1 cellular context compared by ENCODE assay signal in the genomic region with DNA sequence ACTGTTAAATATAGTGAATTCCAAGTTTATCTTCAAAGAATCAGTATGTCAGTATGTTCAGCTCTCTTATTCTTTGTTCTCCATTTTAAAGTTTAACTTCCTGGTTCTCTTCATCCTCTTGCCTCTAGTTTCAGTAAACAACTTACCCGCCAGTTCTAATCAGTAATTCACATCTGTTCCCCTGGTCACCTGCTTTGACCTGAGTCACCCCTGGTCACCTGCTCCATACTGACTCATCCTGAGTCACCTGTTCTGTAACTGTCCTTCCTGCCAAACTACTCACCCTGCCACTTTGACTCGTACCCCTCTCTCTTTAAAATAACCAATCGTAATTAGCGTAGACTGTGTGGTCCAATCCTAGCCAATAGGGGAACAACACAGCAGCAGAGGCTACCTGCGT.
TF ChIP-seq lines count a peak whose summit lies in the region.

No MANE protein-coding gene starts in this region.

TF ChIP-seq in HepG2, 621 proteins besides CTCF, POLR2A, EP300 and RAD21 (continued from another document and continues in another):
- no peak for TF ChIP-seq HES4 (CRISPR knock-in tag; IDR thresholded peaks at IDR 0.05; ENCODE audit: borderline replicate concordance)
- no peak for TF ChIP-seq MBNL3 (CRISPR knock-in tag; conservative IDR thresholded peaks at IDR 0.05)
- TF ChIP-seq, protein P1, sequence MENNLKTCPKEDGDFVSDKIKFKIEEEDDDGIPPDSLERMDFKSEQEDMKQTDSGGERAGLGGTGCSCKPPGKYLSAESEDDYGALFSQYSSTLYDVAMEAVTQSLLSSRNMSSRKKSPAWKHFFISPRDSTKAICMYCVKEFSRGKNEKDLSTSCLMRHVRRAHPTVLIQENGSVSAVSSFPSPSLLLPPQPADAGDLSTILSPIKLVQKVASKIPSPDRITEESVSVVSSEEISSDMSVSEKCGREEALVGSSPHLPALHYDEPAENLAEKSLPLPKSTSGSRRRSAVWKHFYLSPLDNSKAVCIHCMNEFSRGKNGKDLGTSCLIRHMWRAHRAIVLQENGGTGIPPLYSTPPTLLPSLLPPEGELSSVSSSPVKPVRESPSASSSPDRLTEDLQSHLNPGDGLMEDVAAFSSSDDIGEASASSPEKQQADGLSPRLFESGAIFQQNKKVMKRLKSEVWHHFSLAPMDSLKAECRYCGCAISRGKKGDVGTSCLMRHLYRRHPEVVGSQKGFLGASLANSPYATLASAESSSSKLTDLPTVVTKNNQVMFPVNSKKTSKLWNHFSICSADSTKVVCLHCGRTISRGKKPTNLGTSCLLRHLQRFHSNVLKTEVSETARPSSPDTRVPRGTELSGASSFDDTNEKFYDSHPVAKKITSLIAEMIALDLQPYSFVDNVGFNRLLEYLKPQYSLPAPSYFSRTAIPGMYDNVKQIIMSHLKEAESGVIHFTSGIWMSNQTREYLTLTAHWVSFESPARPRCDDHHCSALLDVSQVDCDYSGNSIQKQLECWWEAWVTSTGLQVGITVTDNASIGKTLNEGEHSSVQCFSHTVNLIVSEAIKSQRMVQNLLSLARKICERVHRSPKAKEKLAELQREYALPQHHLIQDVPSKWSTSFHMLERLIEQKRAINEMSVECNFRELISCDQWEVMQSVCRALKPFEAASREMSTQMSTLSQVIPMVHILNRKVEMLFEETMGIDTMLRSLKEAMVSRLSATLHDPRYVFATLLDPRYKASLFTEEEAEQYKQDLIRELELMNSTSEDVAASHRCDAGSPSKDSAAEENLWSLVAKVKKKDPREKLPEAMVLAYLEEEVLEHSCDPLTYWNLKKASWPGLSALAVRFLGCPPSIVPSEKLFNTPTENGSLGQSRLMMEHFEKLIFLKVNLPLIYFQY (CRISPR knock-in tag; IDR thresholded peaks at IDR 0.05; ENCODE audit: borderline replicate concordance), result no peak
- TF ChIP-seq ZNF12 (CRISPR knock-in tag; IDR thresholded peaks at IDR 0.05), result no peak
- no peak for TF ChIP-seq RXRB (CRISPR knock-in tag; IDR thresholded peaks at IDR 0.05; ENCODE audit: borderline replicate concordance)
- no peak for TF ChIP-seq PRMT3 (CRISPR knock-in tag; IDR thresholded peaks at IDR 0.05; ENCODE audit: borderline replicate concordance, low read depth)
- TF ChIP-seq, protein P2, sequence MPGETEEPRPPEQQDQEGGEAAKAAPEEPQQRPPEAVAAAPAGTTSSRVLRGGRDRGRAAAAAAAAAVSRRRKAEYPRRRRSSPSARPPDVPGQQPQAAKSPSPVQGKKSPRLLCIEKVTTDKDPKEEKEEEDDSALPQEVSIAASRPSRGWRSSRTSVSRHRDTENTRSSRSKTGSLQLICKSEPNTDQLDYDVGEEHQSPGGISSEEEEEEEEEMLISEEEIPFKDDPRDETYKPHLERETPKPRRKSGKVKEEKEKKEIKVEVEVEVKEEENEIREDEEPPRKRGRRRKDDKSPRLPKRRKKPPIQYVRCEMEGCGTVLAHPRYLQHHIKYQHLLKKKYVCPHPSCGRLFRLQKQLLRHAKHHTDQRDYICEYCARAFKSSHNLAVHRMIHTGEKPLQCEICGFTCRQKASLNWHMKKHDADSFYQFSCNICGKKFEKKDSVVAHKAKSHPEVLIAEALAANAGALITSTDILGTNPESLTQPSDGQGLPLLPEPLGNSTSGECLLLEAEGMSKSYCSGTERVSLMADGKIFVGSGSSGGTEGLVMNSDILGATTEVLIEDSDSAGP (CRISPR knock-in tag; IDR thresholded peaks at IDR 0.05; ENCODE audit: borderline replicate concordance), result no peak
- TF ChIP-seq, protein P3, sequence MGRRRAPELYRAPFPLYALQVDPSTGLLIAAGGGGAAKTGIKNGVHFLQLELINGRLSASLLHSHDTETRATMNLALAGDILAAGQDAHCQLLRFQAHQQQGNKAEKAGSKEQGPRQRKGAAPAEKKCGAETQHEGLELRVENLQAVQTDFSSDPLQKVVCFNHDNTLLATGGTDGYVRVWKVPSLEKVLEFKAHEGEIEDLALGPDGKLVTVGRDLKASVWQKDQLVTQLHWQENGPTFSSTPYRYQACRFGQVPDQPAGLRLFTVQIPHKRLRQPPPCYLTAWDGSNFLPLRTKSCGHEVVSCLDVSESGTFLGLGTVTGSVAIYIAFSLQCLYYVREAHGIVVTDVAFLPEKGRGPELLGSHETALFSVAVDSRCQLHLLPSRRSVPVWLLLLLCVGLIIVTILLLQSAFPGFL (CRISPR knock-in tag; IDR thresholded peaks at IDR 0.05), result no peak
- TF ChIP-seq, protein P4, sequence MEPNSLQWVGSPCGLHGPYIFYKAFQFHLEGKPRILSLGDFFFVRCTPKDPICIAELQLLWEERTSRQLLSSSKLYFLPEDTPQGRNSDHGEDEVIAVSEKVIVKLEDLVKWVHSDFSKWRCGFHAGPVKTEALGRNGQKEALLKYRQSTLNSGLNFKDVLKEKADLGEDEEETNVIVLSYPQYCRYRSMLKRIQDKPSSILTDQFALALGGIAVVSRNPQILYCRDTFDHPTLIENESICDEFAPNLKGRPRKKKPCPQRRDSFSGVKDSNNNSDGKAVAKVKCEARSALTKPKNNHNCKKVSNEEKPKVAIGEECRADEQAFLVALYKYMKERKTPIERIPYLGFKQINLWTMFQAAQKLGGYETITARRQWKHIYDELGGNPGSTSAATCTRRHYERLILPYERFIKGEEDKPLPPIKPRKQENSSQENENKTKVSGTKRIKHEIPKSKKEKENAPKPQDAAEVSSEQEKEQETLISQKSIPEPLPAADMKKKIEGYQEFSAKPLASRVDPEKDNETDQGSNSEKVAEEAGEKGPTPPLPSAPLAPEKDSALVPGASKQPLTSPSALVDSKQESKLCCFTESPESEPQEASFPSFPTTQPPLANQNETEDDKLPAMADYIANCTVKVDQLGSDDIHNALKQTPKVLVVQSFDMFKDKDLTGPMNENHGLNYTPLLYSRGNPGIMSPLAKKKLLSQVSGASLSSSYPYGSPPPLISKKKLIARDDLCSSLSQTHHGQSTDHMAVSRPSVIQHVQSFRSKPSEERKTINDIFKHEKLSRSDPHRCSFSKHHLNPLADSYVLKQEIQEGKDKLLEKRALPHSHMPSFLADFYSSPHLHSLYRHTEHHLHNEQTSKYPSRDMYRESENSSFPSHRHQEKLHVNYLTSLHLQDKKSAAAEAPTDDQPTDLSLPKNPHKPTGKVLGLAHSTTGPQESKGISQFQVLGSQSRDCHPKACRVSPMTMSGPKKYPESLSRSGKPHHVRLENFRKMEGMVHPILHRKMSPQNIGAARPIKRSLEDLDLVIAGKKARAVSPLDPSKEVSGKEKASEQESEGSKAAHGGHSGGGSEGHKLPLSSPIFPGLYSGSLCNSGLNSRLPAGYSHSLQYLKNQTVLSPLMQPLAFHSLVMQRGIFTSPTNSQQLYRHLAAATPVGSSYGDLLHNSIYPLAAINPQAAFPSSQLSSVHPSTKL (CRISPR knock-in tag; IDR thresholded peaks at IDR 0.05), result peak; percentile 49
- TF ChIP-seq FOXJ3 (CRISPR knock-in tag; IDR thresholded peaks at IDR 0.05; ENCODE audit: borderline replicate concordance), result no peak
- no peak for TF ChIP-seq ARNT2 (CRISPR knock-in tag; IDR thresholded peaks at IDR 0.05; ENCODE audit: low read depth)
- no peak for TF ChIP-seq KAT8 (CRISPR knock-in tag; IDR thresholded peaks at IDR 0.05)
- TF ChIP-seq ZNF430 (CRISPR knock-in tag; IDR thresholded peaks at IDR 0.05), result no peak
- peak; percentile 51 for TF ChIP-seq MED1 (CRISPR knock-in tag; IDR thresholded peaks at IDR 0.05)
- TF ChIP-seq ZSCAN22 (CRISPR knock-in tag; IDR thresholded peaks at IDR 0.05), result no peak
- no peak for TF ChIP-seq RXRA (CRISPR knock-in tag; IDR thresholded peaks at IDR 0.05)
- no peak for TF ChIP-seq ZNF777 (CRISPR knock-in tag; IDR thresholded peaks at IDR 0.05)
- TF ChIP-seq, protein P5, sequence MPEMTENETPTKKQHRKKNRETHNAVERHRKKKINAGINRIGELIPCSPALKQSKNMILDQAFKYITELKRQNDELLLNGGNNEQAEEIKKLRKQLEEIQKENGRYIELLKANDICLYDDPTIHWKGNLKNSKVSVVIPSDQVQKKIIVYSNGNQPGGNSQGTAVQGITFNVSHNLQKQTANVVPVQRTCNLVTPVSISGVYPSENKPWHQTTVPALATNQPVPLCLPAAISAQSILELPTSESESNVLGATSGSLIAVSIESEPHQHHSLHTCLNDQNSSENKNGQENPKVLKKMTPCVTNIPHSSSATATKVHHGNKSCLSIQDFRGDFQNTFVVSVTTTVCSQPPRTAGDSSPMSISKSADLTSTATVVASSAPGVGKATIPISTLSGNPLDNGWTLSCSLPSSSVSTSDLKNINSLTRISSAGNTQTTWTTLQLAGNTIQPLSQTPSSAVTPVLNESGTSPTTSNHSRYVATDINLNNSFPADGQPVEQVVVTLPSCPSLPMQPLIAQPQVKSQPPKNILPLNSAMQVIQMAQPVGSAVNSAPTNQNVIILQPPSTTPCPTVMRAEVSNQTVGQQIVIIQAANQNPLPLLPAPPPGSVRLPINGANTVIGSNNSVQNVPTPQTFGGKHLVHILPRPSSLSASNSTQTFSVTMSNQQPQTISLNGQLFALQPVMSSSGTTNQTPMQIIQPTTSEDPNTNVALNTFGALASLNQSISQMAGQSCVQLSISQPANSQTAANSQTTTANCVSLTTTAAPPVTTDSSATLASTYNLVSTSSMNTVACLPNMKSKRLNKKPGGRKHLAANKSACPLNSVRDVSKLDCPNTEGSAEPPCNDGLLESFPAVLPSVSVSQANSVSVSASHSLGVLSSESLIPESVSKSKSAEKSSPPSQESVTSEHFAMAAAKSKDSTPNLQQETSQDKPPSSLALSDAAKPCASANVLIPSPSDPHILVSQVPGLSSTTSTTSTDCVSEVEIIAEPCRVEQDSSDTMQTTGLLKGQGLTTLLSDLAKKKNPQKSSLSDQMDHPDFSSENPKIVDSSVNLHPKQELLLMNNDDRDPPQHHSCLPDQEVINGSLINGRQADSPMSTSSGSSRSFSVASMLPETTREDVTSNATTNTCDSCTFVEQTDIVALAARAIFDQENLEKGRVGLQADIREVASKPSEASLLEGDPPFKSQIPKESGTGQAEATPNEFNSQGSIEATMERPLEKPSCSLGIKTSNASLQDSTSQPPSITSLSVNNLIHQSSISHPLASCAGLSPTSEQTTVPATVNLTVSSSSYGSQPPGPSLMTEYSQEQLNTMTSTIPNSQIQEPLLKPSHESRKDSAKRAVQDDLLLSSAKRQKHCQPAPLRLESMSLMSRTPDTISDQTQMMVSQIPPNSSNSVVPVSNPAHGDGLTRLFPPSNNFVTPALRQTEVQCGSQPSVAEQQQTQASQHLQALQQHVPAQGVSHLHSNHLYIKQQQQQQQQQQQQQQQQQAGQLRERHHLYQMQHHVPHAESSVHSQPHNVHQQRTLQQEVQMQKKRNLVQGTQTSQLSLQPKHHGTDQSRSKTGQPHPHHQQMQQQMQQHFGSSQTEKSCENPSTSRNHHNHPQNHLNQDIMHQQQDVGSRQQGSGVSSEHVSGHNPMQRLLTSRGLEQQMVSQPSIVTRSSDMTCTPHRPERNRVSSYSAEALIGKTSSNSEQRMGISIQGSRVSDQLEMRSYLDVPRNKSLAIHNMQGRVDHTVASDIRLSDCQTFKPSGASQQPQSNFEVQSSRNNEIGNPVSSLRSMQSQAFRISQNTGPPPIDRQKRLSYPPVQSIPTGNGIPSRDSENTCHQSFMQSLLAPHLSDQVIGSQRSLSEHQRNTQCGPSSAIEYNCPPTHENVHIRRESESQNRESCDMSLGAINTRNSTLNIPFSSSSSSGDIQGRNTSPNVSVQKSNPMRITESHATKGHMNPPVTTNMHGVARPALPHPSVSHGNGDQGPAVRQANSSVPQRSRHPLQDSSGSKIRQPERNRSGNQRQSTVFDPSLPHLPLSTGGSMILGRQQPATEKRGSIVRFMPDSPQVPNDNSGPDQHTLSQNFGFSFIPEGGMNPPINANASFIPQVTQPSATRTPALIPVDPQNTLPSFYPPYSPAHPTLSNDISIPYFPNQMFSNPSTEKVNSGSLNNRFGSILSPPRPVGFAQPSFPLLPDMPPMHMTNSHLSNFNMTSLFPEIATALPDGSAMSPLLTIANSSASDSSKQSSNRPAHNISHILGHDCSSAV (CRISPR knock-in tag; IDR thresholded peaks at IDR 0.05; ENCODE audit: borderline replicate concordance), result no peak
- no peak for TF ChIP-seq ETV5 (CRISPR knock-in tag; IDR thresholded peaks at IDR 0.05; ENCODE audit: borderline replicate concordance)
- TF ChIP-seq NCOA1 (CRISPR knock-in tag; IDR thresholded peaks at IDR 0.05), result no peak
- no peak for TF ChIP-seq ZNF724P (CRISPR knock-in tag; IDR thresholded peaks at IDR 0.05; ENCODE audit: borderline replicate concordance)
- no peak for TF ChIP-seq MAF1 (CRISPR knock-in tag; IDR thresholded peaks at IDR 0.05; ENCODE audit: borderline replicate concordance)
- peak; percentile 47; the same call in 1 of the 2 replicates for TF ChIP-seq POGZ (CRISPR knock-in tag; IDR thresholded peaks at IDR 0.05)
- TF ChIP-seq HOXA3 (CRISPR knock-in tag; IDR thresholded peaks at IDR 0.05), result no peak
- TF ChIP-seq, protein P6, sequence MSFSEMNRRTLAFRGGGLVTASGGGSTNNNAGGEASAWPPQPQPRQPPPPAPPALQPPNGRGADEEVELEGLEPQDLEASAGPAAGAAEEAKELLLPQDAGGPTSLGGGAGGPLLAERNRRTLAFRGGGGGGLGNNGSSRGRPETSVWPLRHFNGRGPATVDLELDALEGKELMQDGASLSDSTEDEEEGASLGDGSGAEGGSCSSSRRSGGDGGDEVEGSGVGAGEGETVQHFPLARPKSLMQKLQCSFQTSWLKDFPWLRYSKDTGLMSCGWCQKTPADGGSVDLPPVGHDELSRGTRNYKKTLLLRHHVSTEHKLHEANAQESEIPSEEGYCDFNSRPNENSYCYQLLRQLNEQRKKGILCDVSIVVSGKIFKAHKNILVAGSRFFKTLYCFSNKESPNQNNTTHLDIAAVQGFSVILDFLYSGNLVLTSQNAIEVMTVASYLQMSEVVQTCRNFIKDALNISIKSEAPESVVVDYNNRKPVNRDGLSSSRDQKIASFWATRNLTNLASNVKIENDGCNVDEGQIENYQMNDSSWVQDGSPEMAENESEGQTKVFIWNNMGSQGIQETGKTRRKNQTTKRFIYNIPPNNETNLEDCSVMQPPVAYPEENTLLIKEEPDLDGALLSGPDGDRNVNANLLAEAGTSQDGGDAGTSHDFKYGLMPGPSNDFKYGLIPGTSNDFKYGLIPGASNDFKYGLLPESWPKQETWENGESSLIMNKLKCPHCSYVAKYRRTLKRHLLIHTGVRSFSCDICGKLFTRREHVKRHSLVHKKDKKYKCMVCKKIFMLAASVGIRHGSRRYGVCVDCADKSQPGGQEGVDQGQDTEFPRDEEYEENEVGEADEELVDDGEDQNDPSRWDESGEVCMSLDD (CRISPR knock-in tag; IDR thresholded peaks at IDR 0.05; ENCODE audit: borderline replicate concordance), result no peak
- TF ChIP-seq STAT5B (CRISPR knock-in tag; IDR thresholded peaks at IDR 0.05), result no peak
- TF ChIP-seq, protein P7, sequence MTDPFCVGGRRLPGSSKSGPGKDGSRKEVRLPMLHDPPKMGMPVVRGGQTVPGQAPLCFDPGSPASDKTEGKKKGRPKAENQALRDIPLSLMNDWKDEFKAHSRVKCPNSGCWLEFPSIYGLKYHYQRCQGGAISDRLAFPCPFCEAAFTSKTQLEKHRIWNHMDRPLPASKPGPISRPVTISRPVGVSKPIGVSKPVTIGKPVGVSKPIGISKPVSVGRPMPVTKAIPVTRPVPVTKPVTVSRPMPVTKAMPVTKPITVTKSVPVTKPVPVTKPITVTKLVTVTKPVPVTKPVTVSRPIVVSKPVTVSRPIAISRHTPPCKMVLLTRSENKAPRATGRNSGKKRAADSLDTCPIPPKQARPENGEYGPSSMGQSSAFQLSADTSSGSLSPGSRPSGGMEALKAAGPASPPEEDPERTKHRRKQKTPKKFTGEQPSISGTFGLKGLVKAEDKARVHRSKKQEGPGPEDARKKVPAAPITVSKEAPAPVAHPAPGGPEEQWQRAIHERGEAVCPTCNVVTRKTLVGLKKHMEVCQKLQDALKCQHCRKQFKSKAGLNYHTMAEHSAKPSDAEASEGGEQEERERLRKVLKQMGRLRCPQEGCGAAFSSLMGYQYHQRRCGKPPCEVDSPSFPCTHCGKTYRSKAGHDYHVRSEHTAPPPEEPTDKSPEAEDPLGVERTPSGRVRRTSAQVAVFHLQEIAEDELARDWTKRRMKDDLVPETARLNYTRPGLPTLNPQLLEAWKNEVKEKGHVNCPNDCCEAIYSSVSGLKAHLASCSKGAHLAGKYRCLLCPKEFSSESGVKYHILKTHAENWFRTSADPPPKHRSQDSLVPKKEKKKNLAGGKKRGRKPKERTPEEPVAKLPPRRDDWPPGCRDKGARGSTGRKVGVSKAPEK (CRISPR knock-in tag; IDR thresholded peaks at IDR 0.05; ENCODE audit: borderline replicate concordance), result no peak
- no peak for TF ChIP-seq GABPA (IDR thresholded peaks at IDR 0.05; ENCODE audit: low read depth, low read length)
- 0 out of 2 replicates have a peak, but pooled peaks have one; percentile 10 for TF ChIP-seq GABPA (CRISPR knock-in tag; IDR thresholded peaks at IDR 0.05; ENCODE audit: low read depth)
